10 cellular contexts compared by ENCODE assay signal in the genomic region with DNA sequence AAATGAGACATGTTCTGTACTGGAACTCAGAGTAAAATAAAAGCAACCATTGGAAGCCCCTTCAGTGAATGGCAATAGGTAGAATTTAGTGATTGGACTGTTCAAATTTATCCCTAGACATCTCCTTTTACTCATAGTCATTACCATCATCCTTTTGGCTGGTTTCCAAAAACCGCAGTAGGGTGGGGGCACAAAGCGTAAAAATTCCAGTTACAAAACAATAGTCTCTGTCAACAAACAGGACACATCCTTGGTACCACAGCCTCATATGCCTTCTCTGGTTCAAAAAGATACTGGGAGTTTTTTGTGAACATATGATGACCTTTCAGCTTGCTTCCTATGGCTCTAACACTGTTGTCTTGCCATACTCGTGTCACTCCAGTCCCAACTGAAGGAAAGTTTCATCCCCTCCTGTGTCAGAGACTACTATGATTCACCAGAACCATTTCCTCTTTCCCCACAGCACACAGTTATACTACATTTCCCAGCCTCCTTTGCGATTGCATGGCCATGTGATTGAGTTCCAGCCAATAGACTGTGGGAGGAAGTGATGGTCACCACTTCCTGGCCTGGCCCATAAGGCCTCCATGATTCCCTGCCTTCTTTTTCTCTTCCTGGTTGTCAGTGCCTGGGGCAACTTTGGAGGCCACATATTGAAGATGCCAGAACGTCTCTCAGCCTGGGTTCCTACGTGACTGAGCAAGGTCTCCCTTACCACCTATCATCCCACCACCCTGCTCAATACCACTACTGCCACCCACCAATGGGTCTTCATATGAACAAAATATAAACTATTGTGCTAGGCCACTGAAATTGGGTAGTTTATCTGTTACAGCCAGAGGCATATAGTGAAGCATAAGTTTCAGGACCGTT.
DNase-seq lines count a peak whose midpoint lies in the region; ATAC-seq, FAIRE-seq and TF ChIP-seq lines count a peak whose summit lies in the region.
"Had no signal": no experiment of that assay in that cellular context is flagged by ENCODE, and none has a peak within 500 bp of the region (broad histone marks: within the 10 kb centered on the region; RNA-seq: fewer than 3 reads in every experiment).

No MANE protein-coding gene starts in this region.

- H3K9ac ChIP-seq in smooth muscle cell (ENCODE audit: low read depth): no peak overlapping the region

- peaks cover 6% of the 10 kb centered on the region for H3K9me3 Mint-ChIP-seq in activated CD8-positive, alpha-beta T cell treated with anti-CD3 and anti-CD28 coated beads for 36 hours

- no peak for TF ChIP-seq CTCF in activated CD8-positive, alpha-beta T cell treated with anti-CD3 and anti-CD28 coated beads for 36 hours (IDR thresholded peaks at IDR 0.05)
- no peak for TF ChIP-seq CTCF in smooth muscle cell (IDR thresholded peaks at IDR 0.05; ENCODE audit: borderline replicate concordance, insufficient read depth, poor library complexity, severe bottlenecking)

- H3K4me1 Mint-ChIP-seq in activated CD8-positive, alpha-beta T cell treated with anti-CD3 and anti-CD28 coated beads for 36 hours (ENCODE audit: low read depth): peaks cover 2% of the 10 kb centered on the region

- no peak overlapping the region for H3K4me2 ChIP-seq in smooth muscle cell

- no peak overlapping the region for H3K27ac ChIP-seq in smooth muscle cell (ENCODE audit: low read depth)
- H3K27ac ChIP-seq: 22Rv1, SK-N-MC had no signal

- no peak overlapping the region for H2AFZ ChIP-seq in smooth muscle cell (ENCODE audit: low read depth)

- H3K4me3 ChIP-seq in smooth muscle cell: no peak overlapping the region
- H3K4me3 ChIP-seq: SK-N-MC had no signal

- intact Hi-C loops in activated CD8-positive, alpha-beta T cell treated with anti-CD3 and anti-CD28 coated beads for 36 hours (cut with micrococcal nuclease): no loop called here
- intact Hi-C loops in posterior cingulate gyrus (cut with DNase I): no loop called here

- peak; percentile 99 for ATAC-seq in activated CD8-positive, alpha-beta T cell treated with anti-CD3 and anti-CD28 coated beads for 36 hours
- ATAC-seq in left lobe of liver: no peak

- CTCF ChIA-PET in activated CD8-positive, alpha-beta T cell treated with anti-CD3 and anti-CD28 coated beads for 36 hours (lab: Charles Lee): no interaction called here

- no peaks in the 10 kb centered on the region for H3K27me3 Mint-ChIP-seq in activated CD8-positive, alpha-beta T cell treated with anti-CD3 and anti-CD28 coated beads for 36 hours

- peak; percentile 65 for DNase-seq in DMS153 (lab: John Stamatoyannopoulos, UW)
- no peak for DNase-seq in DMS153 treated with DMSO at 0.1 percent for 48 hours (lab: John Stamatoyannopoulos, UW; ENCODE audit: unreplicated experiment)
- DNase-seq in H54 (ENCODE audit: insufficient read length, low spot score): peak; percentile 31
- peak; percentile 1 for DNase-seq in LHCN-M2 (ENCODE audit: low read depth)
- DNase-seq in activated CD8-positive, alpha-beta T cell treated with anti-CD3 and anti-CD28 coated beads for 36 hours: peak; percentile 55
- no peak for DNase-seq in left lobe of liver (ENCODE audit: low spot score)
- no peak for DNase-seq in posterior cingulate gyrus
- DNase-seq in smooth muscle cell (lab: John Stamatoyannopoulos, UW; ENCODE audit: unreplicated experiment): no peak

- H3K4me3 Mint-ChIP-seq in activated CD8-positive, alpha-beta T cell treated with anti-CD3 and anti-CD28 coated beads for 36 hours: no peak overlapping the region

- no peaks in the 10 kb centered on the region for H4K20me1 ChIP-seq in smooth muscle cell (ENCODE audit: low read depth)

- H3K36me3 ChIP-seq in smooth muscle cell (ENCODE audit: low read depth): no peaks in the 10 kb centered on the region

- TF ChIP-seq POLR2A in H54 (IDR thresholded peaks at IDR 0.05; ENCODE audit: low read depth, low read length): no peak

- no peaks in the 10 kb centered on the region for H3F3A ChIP-seq in smooth muscle cell (ENCODE audit: low read depth)

- WGBS in smooth muscle cell (ENCODE audit: low lambda C conversion rate): 63% methylated on average over 7 of the region's 7 CpGs

- H3K36me3 Mint-ChIP-seq in activated CD8-positive, alpha-beta T cell treated with anti-CD3 and anti-CD28 coated beads for 36 hours (ENCODE audit: low read depth): no peaks in the 10 kb centered on the region

- peak; percentile 81 for FAIRE-seq in H54 (lab: Jason Lieb, UNC)

- peaks cover 8% of the 10 kb centered on the region for H3K27me3 ChIP-seq in smooth muscle cell (ENCODE audit: low read depth)

- no peaks in the 10 kb centered on the region for H3K79me2 ChIP-seq in smooth muscle cell (ENCODE audit: low read depth)

- POLR2A ChIA-PET in activated CD8-positive, alpha-beta T cell treated with anti-CD3 and anti-CD28 coated beads for 36 hours (lab: Charles Lee): no interaction called here

- H3K4me1 ChIP-seq in smooth muscle cell (ENCODE audit: low read depth): no peaks in the 10 kb centered on the region

- no peaks in the 10 kb centered on the region for H3K9me3 ChIP-seq in smooth muscle cell (replicated peaks; ENCODE audit: low read depth)

- peak overlapping the region; percentile 50 for H3K27ac Mint-ChIP-seq in activated CD8-positive, alpha-beta T cell treated with anti-CD3 and anti-CD28 coated beads for 36 hours

Comparison
In these comparisons a context has a peak if more than half of its experiments do, and no peak if none do; other contexts are left out.
1. DNase-seq: peak in DMS153 (single experiment), H54 (single experiment), LHCN-M2 (single experiment) and activated CD8-positive, alpha-beta T cell treated with anti-CD3 and anti-CD28 coated beads for 36 hours (single experiment); none in DMS153 treated with DMSO at 0.1 percent for 48 hours (single experiment), left lobe of liver (single experiment), posterior cingulate gyrus (0 of 10) and smooth muscle cell (single experiment).